Comparison of ENCODE assay signal across 16 cellular contexts in genomic region chr4:54093609-54094240, GRCh38. TPM values are rescaled to one million over a fixed set of nuclear protein-coding genes. Genes with fewer than 3 reads are reported as not detected.
DNase-seq lines count a peak whose midpoint lies in the region; ATAC-seq and TF ChIP-seq lines count a peak whose summit lies in the region.
"Had no signal": no experiment of that assay in that cellular context is flagged by ENCODE, and none has a peak within 500 bp of the region (broad histone marks: within the 10 kb centered on the region; RNA-seq: fewer than 3 reads in every experiment).

No MANE protein-coding gene starts in this region.

- no peaks in the 10 kb centered on the region for H3K9me3 Mint-ChIP-seq in activated naive CD8-positive, alpha-beta T cell treated with anti-CD3 and anti-CD28 coated beads for 36 hours
- H3K9me3 Mint-ChIP-seq in neural crest cell: no peaks in the 10 kb centered on the region

- no peak overlapping the region for H3K27ac Mint-ChIP-seq in activated naive CD8-positive, alpha-beta T cell treated with anti-CD3 and anti-CD28 coated beads for 36 hours
- no peak overlapping the region for H3K27ac Mint-ChIP-seq in neural crest cell (ENCODE audit: unreplicated experiment)

- TF ChIP-seq CTCF in neural crest cell (conservative IDR thresholded peaks at IDR 0.05): no peak

- no peaks in the 10 kb centered on the region for H3K9me3 ChIP-seq in HUES48 (ENCODE audit: control insufficient read depth, insufficient read depth, low read length)
- H3K9me3 ChIP-seq: gastroesophageal sphincter had no signal

- H3K36me3 ChIP-seq in HUES48 (ENCODE audit: control insufficient read depth, insufficient read depth, low read length): no peaks in the 10 kb centered on the region
- H3K36me3 ChIP-seq: BLaER1, gastroesophageal sphincter had no signal

- H3K27me3 Mint-ChIP-seq in activated naive CD8-positive, alpha-beta T cell treated with anti-CD3 and anti-CD28 coated beads for 36 hours: peaks cover 81% of the 10 kb centered on the region
- peaks cover 96% of the 10 kb centered on the region for H3K27me3 Mint-ChIP-seq in neural crest cell (ENCODE audit: low read depth)

- ATAC-seq in GM19351 (IDR thresholded peaks at IDR 0.05; ENCODE audit: unreplicated experiment) (no peak), left ventricle myocardium superior (no peak)
- ATAC-seq: gastroesophageal sphincter, HepG2 had no signal

- DNase-seq in ELF-1 (ENCODE audit: low read depth, low spot score) (peak; percentile 54), neural crest cell (ENCODE audit: low read depth, low spot score) (no peak), NCI-H1417 (lab: John Stamatoyannopoulos, UW) (no peak), COR-L47 (lab: John Stamatoyannopoulos, UW) (no peak), left ventricle myocardium superior (no peak)
- peak; percentile 55 for DNase-seq in activated naive CD8-positive, alpha-beta T cell treated with anti-CD3 and anti-CD28 coated beads for 36 hours
- DNase-seq: activated gamma-delta T cell treated with Interleukin-2 at 50 U/mL for 16 hours; central memory CD4-positive, alpha-beta T cell; DMS79 treated with DMSO at 0.1 percent for 48 hours; NCI-H345 had no signal

- peak overlapping the region; percentile 39 for H3K4me3 ChIP-seq in HUES48 (ENCODE audit: low read depth, low read length)
- H3K4me3 ChIP-seq: BLaER1, gastroesophageal sphincter, SK-N-MC had no signal

- intact Hi-C loops in left ventricle myocardium superior (cut with micrococcal nuclease): no loop called here

- H3K4me1 Mint-ChIP-seq in activated naive CD8-positive, alpha-beta T cell treated with anti-CD3 and anti-CD28 coated beads for 36 hours: peaks cover 34% of the 10 kb centered on the region
- peaks cover 37% of the 10 kb centered on the region for H3K4me1 Mint-ChIP-seq in neural crest cell

- peaks cover 67% of the 10 kb centered on the region for H3K4me1 ChIP-seq in HUES48 (ENCODE audit: control insufficient read depth, insufficient read depth, low read length)
- H3K4me1 ChIP-seq: BLaER1 had no signal

- peak overlapping the region; percentile 68 for H3K4me3 Mint-ChIP-seq in activated naive CD8-positive, alpha-beta T cell treated with anti-CD3 and anti-CD28 coated beads for 36 hours
- H3K4me3 Mint-ChIP-seq in neural crest cell: peak overlapping the region; percentile 70

- no peak overlapping the region for H3K27ac ChIP-seq in HUES48 (ENCODE audit: low read depth, low read length)
- H3K27ac ChIP-seq: BLaER1, gastroesophageal sphincter, SK-N-MC had no signal

- H3K36me3 Mint-ChIP-seq in activated naive CD8-positive, alpha-beta T cell treated with anti-CD3 and anti-CD28 coated beads for 36 hours: no peaks in the 10 kb centered on the region
- H3K36me3 Mint-ChIP-seq in neural crest cell (ENCODE audit: low read depth): no peaks in the 10 kb centered on the region

- H3K9ac ChIP-seq in HUES48 (ENCODE audit: low read depth, low read length): no peak overlapping the region
- H3K9ac ChIP-seq: BLaER1 had no signal

- peaks cover 97% of the 10 kb centered on the region for H3K27me3 ChIP-seq in HUES48 (ENCODE audit: control insufficient read depth, insufficient read depth, low read length)

RNA-seq across cellular contexts. Expression of gene GSX2, which starts 6.2 kb away (rescaled TPM):
- not detected for total RNA-seq in activated naive CD8-positive, alpha-beta T cell treated with anti-CD3 and anti-CD28 coated beads for 36 hours
- not detected in 2 replicates for total RNA-seq in neural crest cell
- total RNA-seq in left ventricle myocardium superior: not detected
- total RNA-seq: gastroesophageal sphincter, HepG2 had no signal

RNA-seq across cellular contexts. Expression of gene CHIC2, which starts 29.3 kb away (rescaled TPM):
- total RNA-seq in activated naive CD8-positive, alpha-beta T cell treated with anti-CD3 and anti-CD28 coated beads for 36 hours: 10 to 100 TPM; 21.2 to 22.5 TPM
- total RNA-seq in neural crest cell (9.5 and 10.4 TPM in 2 replicates), left ventricle myocardium superior (6.7 TPM)

Comparison
In these comparisons a context has a peak if more than half of its experiments do, and no peak if none do; other contexts are left out.
1. DNase-seq: peak in ELF-1 (single experiment) and activated naive CD8-positive, alpha-beta T cell treated with anti-CD3 and anti-CD28 coated beads for 36 hours (single experiment); none in neural crest cell (single experiment), NCI-H1417 (0 of 3), COR-L47 (single experiment) and left ventricle myocardium superior (single experiment).